ENCODE assay signal across 1 cellular context in the genomic region with DNA sequence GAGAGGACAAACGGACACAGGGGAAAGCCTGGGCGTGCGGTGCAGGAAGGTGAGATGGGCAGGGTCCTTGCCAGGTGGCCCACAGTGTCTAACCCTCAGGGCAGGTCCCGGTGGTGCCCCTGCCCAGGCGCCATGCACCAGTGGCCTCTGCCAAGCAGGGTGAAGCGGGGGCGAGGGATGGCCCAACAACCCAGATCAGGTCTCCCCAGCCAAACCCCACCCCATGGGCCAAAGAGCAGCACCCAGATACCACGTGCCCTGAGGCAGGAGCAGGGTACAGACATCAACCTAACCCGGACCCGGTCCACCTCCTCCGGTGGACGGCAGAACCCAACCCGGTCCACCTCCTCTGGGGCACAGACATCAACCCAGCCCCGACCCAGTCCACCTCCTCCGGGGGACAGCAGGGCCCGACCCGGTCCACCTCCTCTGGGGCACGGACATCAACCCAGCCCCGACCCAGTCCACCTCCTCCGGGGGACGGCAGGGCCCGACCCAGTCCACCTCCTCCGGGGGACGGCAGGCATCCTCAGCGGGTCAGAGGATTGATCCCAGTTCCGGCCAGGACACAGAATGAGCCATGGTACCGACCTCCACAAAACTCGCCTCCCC.
TF ChIP-seq lines count a peak whose summit lies in the region.

No MANE protein-coding gene starts in this region.

TF ChIP-seq in GM23338, 12 proteins besides CTCF, POLR2A, EP300 and RAD21 (continued from another document):
- TF ChIP-seq, protein P1, sequence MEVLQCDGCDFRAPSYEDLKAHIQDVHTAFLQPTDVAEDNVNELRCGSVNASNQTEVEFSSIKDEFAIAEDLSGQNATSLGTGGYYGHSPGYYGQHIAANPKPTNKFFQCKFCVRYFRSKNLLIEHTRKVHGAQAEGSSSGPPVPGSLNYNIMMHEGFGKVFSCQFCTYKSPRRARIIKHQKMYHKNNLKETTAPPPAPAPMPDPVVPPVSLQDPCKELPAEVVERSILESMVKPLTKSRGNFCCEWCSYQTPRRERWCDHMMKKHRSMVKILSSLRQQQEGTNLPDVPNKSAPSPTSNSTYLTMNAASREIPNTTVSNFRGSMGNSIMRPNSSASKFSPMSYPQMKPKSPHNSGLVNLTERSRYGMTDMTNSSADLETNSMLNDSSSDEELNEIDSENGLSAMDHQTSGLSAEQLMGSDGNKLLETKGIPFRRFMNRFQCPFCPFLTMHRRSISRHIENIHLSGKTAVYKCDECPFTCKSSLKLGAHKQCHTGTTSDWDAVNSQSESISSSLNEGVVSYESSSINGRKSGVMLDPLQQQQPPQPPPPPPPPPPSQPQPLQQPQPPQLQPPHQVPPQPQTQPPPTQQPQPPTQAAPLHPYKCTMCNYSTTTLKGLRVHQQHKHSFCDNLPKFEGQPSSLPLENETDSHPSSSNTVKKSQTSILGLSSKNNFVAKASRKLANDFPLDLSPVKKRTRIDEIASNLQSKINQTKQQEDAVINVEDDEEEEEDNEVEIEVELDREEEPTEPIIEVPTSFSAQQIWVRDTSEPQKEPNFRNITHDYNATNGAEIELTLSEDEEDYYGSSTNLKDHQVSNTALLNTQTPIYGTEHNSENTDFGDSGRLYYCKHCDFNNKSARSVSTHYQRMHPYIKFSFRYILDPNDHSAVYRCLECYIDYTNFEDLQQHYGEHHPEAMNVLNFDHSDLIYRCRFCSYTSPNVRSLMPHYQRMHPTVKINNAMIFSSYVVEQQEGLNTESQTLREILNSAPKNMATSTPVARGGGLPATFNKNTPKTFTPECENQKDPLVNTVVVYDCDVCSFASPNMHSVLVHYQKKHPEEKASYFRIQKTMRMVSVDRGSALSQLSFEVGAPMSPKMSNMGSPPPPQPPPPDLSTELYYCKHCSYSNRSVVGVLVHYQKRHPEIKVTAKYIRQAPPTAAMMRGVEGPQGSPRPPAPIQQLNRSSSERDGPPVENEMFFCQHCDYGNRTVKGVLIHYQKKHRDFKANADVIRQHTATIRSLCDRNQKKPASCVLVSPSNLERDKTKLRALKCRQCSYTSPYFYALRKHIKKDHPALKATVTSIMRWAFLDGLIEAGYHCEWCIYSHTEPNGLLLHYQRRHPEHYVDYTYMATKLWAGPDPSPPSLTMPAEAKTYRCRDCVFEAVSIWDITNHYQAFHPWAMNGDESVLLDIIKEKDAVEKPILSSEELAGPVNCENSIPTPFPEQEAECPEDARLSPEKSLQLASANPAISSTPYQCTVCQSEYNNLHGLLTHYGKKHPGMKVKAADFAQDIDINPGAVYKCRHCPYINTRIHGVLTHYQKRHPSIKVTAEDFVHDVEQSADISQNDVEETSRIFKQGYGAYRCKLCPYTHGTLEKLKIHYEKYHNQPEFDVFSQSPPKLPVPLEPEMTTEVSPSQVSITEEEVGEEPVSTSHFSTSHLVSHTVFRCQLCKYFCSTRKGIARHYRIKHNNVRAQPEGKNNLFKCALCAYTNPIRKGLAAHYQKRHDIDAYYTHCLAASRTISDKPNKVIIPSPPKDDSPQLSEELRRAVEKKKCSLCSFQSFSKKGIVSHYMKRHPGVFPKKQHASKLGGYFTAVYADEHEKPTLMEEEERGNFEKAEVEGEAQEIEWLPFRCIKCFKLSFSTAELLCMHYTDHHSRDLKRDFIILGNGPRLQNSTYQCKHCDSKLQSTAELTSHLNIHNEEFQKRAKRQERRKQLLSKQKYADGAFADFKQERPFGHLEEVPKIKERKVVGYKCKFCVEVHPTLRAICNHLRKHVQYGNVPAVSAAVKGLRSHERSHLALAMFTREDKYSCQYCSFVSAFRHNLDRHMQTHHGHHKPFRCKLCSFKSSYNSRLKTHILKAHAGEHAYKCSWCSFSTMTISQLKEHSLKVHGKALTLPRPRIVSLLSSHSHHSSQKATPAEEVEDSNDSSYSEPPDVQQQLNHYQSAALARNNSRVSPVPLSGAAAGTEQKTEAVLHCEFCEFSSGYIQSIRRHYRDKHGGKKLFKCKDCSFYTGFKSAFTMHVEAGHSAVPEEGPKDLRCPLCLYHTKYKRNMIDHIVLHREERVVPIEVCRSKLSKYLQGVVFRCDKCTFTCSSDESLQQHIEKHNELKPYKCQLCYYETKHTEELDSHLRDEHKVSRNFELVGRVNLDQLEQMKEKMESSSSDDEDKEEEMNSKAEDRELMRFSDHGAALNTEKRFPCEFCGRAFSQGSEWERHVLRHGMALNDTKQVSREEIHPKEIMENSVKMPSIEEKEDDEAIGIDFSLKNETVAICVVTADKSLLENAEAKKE (CRISPR knock-in tag; IDR thresholded peaks at IDR 0.05), result no peak
- TF ChIP-seq ZNF114 (CRISPR knock-in tag; IDR thresholded peaks at IDR 0.05) (no peak), CREB1 (CRISPR knock-in tag; IDR thresholded peaks at IDR 0.05; ENCODE audit: low read depth) (no peak), JUNB (IDR thresholded peaks at IDR 0.05; ENCODE audit: unreplicated experiment) (no peak), EZH2 (IDR thresholded peaks at IDR 0.05; ENCODE audit: low read depth, unreplicated experiment) (no peak), STAT1 (IDR thresholded peaks at IDR 0.05; ENCODE audit: unreplicated experiment) (no peak), ZNF331 (CRISPR knock-in tag; IDR thresholded peaks at IDR 0.05; ENCODE audit: low read depth) (no peak), EZH2phosphoT487 (IDR thresholded peaks at IDR 0.05; ENCODE audit: unreplicated experiment) (no peak), NANOG (IDR thresholded peaks at IDR 0.05; ENCODE audit: borderline replicate concordance) (no peak)
- TF ChIP-seq, protein P2, sequence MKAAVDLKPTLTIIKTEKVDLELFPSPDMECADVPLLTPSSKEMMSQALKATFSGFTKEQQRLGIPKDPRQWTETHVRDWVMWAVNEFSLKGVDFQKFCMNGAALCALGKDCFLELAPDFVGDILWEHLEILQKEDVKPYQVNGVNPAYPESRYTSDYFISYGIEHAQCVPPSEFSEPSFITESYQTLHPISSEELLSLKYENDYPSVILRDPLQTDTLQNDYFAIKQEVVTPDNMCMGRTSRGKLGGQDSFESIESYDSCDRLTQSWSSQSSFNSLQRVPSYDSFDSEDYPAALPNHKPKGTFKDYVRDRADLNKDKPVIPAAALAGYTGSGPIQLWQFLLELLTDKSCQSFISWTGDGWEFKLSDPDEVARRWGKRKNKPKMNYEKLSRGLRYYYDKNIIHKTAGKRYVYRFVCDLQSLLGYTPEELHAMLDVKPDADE (IDR thresholded peaks at IDR 0.05), result no peak
- TF ChIP-seq, protein P3, sequence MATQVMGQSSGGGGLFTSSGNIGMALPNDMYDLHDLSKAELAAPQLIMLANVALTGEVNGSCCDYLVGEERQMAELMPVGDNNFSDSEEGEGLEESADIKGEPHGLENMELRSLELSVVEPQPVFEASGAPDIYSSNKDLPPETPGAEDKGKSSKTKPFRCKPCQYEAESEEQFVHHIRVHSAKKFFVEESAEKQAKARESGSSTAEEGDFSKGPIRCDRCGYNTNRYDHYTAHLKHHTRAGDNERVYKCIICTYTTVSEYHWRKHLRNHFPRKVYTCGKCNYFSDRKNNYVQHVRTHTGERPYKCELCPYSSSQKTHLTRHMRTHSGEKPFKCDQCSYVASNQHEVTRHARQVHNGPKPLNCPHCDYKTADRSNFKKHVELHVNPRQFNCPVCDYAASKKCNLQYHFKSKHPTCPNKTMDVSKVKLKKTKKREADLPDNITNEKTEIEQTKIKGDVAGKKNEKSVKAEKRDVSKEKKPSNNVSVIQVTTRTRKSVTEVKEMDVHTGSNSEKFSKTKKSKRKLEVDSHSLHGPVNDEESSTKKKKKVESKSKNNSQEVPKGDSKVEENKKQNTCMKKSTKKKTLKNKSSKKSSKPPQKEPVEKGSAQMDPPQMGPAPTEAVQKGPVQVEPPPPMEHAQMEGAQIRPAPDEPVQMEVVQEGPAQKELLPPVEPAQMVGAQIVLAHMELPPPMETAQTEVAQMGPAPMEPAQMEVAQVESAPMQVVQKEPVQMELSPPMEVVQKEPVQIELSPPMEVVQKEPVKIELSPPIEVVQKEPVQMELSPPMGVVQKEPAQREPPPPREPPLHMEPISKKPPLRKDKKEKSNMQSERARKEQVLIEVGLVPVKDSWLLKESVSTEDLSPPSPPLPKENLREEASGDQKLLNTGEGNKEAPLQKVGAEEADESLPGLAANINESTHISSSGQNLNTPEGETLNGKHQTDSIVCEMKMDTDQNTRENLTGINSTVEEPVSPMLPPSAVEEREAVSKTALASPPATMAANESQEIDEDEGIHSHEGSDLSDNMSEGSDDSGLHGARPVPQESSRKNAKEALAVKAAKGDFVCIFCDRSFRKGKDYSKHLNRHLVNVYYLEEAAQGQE (IDR thresholded peaks at IDR 0.05; ENCODE audit: unreplicated experiment), result no peak
